Comparison of ENCODE assay signal across 1 cellular context in genomic region chr7:101814081-101814995, GRCh38.
A peak's percentile ranks its signal among the peaks of the same experiment; 100 is the strongest.
TF ChIP-seq lines count a peak whose summit lies in the region.

No MANE protein-coding gene starts in this region.

TF ChIP-seq in HepG2, 621 proteins besides CTCF, POLR2A, EP300 and RAD21 (continued from another document and continues in another):
- TF ChIP-seq SMC3 (IDR thresholded peaks at IDR 0.05; ENCODE audit: low read length) (no peak; the same call in 1 of the 2 replicates), POLR2AphosphoS2 (IDR thresholded peaks at IDR 0.05; ENCODE audit: low read depth, low read length) (no peak), CEBPB (IDR thresholded peaks at IDR 0.05; ENCODE audit: borderline replicate concordance, low read depth, low read length) (no peak), ZNF652 (CRISPR knock-in tag; IDR thresholded peaks at IDR 0.05; ENCODE audit: borderline replicate concordance, low read depth) (no peak), HIVEP1 (CRISPR knock-in tag; IDR thresholded peaks at IDR 0.05) (no peak), KDM2A (CRISPR knock-in tag; IDR thresholded peaks at IDR 0.05; ENCODE audit: borderline replicate concordance, low read depth) (peak; percentile 62; the same call in 1 of the 2 replicates), ZC3H13 (CRISPR knock-in tag; IDR thresholded peaks at IDR 0.05) (peak; percentile 34; the same call in 1 of the 2 replicates), ZNF550 (CRISPR knock-in tag; IDR thresholded peaks at IDR 0.05; ENCODE audit: borderline replicate concordance) (no peak), ZNF552 (CRISPR knock-in tag; IDR thresholded peaks at IDR 0.05; ENCODE audit: borderline replicate concordance) (no peak), IRX3 (CRISPR knock-in tag; IDR thresholded peaks at IDR 0.05; ENCODE audit: borderline replicate concordance, low read depth) (no peak), SIN3A (IDR thresholded peaks at IDR 0.05; ENCODE audit: borderline replicate concordance, low read depth, low read length) (no peak), DMTF1 (CRISPR knock-in tag; IDR thresholded peaks at IDR 0.05) (no peak), IRF9 (CRISPR knock-in tag; IDR thresholded peaks at IDR 0.05; ENCODE audit: borderline replicate concordance) (peak; percentile 39; the same call in 1 of the 2 replicates), RBAK (CRISPR knock-in tag; IDR thresholded peaks at IDR 0.05) (no peak), GLMP (CRISPR knock-in tag; IDR thresholded peaks at IDR 0.05; ENCODE audit: borderline replicate concordance) (no peak), HMGXB3 (CRISPR knock-in tag; IDR thresholded peaks at IDR 0.05; ENCODE audit: borderline replicate concordance) (no peak), KMT2B (CRISPR knock-in tag; IDR thresholded peaks at IDR 0.05) (no peak), SNAPC5 (CRISPR knock-in tag; IDR thresholded peaks at IDR 0.05; ENCODE audit: borderline replicate concordance) (no peak), MZF1 (CRISPR knock-in tag; IDR thresholded peaks at IDR 0.05; ENCODE audit: borderline replicate concordance) (no peak), TCF7 (IDR thresholded peaks at IDR 0.05; ENCODE audit: low read depth) (no peak), NR0B2 (CRISPR knock-in tag; IDR thresholded peaks at IDR 0.05) (peak; percentile 80; the same call in 1 of the 2 replicates), ZNF331 (CRISPR knock-in tag; IDR thresholded peaks at IDR 0.05) (no peak), PHF21A (CRISPR knock-in tag; IDR thresholded peaks at IDR 0.05) (peak; percentile 44; the same call in 1 of the 2 replicates), ZNF704 (CRISPR knock-in tag; IDR thresholded peaks at IDR 0.05; ENCODE audit: borderline replicate concordance) (0 out of 2 replicates have a peak, but pooled peaks have one; percentile 26), ZNF205 (CRISPR knock-in tag; IDR thresholded peaks at IDR 0.05) (0 out of 2 replicates have a peak, but pooled peaks have one; percentile 5), ZNF256 (CRISPR knock-in tag; conservative IDR thresholded peaks at IDR 0.05) (no peak), MTA1 (CRISPR knock-in tag; IDR thresholded peaks at IDR 0.05; ENCODE audit: borderline replicate concordance) (peak; percentile 73; the same call in 1 of the 2 replicates), TIGD3 (CRISPR knock-in tag; IDR thresholded peaks at IDR 0.05; ENCODE audit: borderline replicate concordance) (no peak), SP140L (CRISPR knock-in tag; IDR thresholded peaks at IDR 0.05; ENCODE audit: borderline replicate concordance) (no peak), GPBP1L1 (CRISPR knock-in tag; IDR thresholded peaks at IDR 0.05) (no peak), ZSCAN25 (CRISPR knock-in tag; IDR thresholded peaks at IDR 0.05) (peak; percentile 15; the same call in 1 of the 2 replicates), GABPB1 (CRISPR knock-in tag; IDR thresholded peaks at IDR 0.05) (peak; percentile 59; the same call in 1 of the 2 replicates), ZNF672 (CRISPR knock-in tag; IDR thresholded peaks at IDR 0.05) (peak; percentile 36; the same call in 1 of the 2 replicates), TMF1 (CRISPR knock-in tag; IDR thresholded peaks at IDR 0.05; ENCODE audit: low read depth) (0 out of 2 replicates have a peak, but pooled peaks have one; percentile 57), ZNF501 (CRISPR knock-in tag; IDR thresholded peaks at IDR 0.05) (peak; percentile 13; the same call in 1 of the 2 replicates), ZBTB46 (CRISPR knock-in tag; IDR thresholded peaks at IDR 0.05; ENCODE audit: borderline replicate concordance) (no peak), ZMYM3 (CRISPR knock-in tag; IDR thresholded peaks at IDR 0.05) (0 out of 2 replicates have a peak, but pooled peaks have one; percentile 13), CSRNP2 (CRISPR knock-in tag; conservative IDR thresholded peaks at IDR 0.05; ENCODE audit: low read depth) (no peak), KLF6 (CRISPR knock-in tag; IDR thresholded peaks at IDR 0.05) (peak; percentile 72; the same call in 1 of the 2 replicates), ELF3 (CRISPR knock-in tag; IDR thresholded peaks at IDR 0.05) (no peak; the same call in 1 of the 2 replicates), CEBPG (CRISPR knock-in tag; IDR thresholded peaks at IDR 0.05) (no peak), FLYWCH1 (CRISPR knock-in tag; IDR thresholded peaks at IDR 0.05) (no peak), TFE3 (CRISPR knock-in tag; IDR thresholded peaks at IDR 0.05) (peak; percentile 24; the same call in 1 of the 2 replicates), NFIC (IDR thresholded peaks at IDR 0.05; ENCODE audit: low read length) (no peak)
